ENCODE assay signal across 1 cellular context in genomic region chr5:173315495-173316352, GRCh38.
TF ChIP-seq lines count a peak whose summit lies in the region.

No MANE protein-coding gene starts in this region.

TF ChIP-seq in WTC11, 78 proteins besides CTCF, POLR2A, EP300 and RAD21 (continued from another document):
- peak; percentile 64; the same call in 1 of the 2 replicates for TF ChIP-seq PRRX2 (CRISPR knock-in tag; IDR thresholded peaks at IDR 0.05)
- TF ChIP-seq, protein P1, sequence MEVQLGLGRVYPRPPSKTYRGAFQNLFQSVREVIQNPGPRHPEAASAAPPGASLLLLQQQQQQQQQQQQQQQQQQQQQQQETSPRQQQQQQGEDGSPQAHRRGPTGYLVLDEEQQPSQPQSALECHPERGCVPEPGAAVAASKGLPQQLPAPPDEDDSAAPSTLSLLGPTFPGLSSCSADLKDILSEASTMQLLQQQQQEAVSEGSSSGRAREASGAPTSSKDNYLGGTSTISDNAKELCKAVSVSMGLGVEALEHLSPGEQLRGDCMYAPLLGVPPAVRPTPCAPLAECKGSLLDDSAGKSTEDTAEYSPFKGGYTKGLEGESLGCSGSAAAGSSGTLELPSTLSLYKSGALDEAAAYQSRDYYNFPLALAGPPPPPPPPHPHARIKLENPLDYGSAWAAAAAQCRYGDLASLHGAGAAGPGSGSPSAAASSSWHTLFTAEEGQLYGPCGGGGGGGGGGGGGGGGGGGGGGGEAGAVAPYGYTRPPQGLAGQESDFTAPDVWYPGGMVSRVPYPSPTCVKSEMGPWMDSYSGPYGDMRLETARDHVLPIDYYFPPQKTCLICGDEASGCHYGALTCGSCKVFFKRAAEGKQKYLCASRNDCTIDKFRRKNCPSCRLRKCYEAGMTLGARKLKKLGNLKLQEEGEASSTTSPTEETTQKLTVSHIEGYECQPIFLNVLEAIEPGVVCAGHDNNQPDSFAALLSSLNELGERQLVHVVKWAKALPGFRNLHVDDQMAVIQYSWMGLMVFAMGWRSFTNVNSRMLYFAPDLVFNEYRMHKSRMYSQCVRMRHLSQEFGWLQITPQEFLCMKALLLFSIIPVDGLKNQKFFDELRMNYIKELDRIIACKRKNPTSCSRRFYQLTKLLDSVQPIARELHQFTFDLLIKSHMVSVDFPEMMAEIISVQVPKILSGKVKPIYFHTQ (CRISPR knock-in tag; IDR thresholded peaks at IDR 0.05) = peak; percentile 13; the same call in 1 of the 2 replicates
- TF ChIP-seq ZNF263 (CRISPR knock-in tag; IDR thresholded peaks at IDR 0.05; ENCODE audit: low read depth) = no peak
- TF ChIP-seq ZBTB21 (CRISPR knock-in tag; IDR thresholded peaks at IDR 0.05; ENCODE audit: borderline replicate concordance) = no peak
- TF ChIP-seq, protein P2, sequence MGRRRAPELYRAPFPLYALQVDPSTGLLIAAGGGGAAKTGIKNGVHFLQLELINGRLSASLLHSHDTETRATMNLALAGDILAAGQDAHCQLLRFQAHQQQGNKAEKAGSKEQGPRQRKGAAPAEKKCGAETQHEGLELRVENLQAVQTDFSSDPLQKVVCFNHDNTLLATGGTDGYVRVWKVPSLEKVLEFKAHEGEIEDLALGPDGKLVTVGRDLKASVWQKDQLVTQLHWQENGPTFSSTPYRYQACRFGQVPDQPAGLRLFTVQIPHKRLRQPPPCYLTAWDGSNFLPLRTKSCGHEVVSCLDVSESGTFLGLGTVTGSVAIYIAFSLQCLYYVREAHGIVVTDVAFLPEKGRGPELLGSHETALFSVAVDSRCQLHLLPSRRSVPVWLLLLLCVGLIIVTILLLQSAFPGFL (CRISPR knock-in tag; IDR thresholded peaks at IDR 0.05; ENCODE audit: borderline replicate concordance) = no peak
- TF ChIP-seq, protein P3, sequence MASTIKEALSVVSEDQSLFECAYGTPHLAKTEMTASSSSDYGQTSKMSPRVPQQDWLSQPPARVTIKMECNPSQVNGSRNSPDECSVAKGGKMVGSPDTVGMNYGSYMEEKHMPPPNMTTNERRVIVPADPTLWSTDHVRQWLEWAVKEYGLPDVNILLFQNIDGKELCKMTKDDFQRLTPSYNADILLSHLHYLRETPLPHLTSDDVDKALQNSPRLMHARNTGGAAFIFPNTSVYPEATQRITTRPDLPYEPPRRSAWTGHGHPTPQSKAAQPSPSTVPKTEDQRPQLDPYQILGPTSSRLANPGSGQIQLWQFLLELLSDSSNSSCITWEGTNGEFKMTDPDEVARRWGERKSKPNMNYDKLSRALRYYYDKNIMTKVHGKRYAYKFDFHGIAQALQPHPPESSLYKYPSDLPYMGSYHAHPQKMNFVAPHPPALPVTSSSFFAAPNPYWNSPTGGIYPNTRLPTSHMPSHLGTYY (CRISPR knock-in tag; IDR thresholded peaks at IDR 0.05) = peak; percentile 84; the same call in 1 of the 2 replicates
- TF ChIP-seq TP53 (CRISPR knock-in tag; IDR thresholded peaks at IDR 0.05) = no peak
- no peak for TF ChIP-seq ELF4 (CRISPR knock-in tag; IDR thresholded peaks at IDR 0.05; ENCODE audit: low read depth)
- no peak for TF ChIP-seq ATF3 (CRISPR knock-in tag; conservative IDR thresholded peaks at IDR 0.05)
- no peak for TF ChIP-seq ZNF671 (CRISPR knock-in tag; IDR thresholded peaks at IDR 0.05)
- TF ChIP-seq, protein P4, sequence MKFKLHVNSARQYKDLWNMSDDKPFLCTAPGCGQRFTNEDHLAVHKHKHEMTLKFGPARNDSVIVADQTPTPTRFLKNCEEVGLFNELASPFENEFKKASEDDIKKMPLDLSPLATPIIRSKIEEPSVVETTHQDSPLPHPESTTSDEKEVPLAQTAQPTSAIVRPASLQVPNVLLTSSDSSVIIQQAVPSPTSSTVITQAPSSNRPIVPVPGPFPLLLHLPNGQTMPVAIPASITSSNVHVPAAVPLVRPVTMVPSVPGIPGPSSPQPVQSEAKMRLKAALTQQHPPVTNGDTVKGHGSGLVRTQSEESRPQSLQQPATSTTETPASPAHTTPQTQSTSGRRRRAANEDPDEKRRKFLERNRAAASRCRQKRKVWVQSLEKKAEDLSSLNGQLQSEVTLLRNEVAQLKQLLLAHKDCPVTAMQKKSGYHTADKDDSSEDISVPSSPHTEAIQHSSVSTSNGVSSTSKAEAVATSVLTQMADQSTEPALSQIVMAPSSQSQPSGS (CRISPR knock-in tag; IDR thresholded peaks at IDR 0.05; ENCODE audit: borderline replicate concordance, low read depth) = no peak
- no peak for TF ChIP-seq ATF1 (CRISPR knock-in tag; IDR thresholded peaks at IDR 0.05)
- TF ChIP-seq NFATC4 (CRISPR knock-in tag; IDR thresholded peaks at IDR 0.05) = peak; percentile 29; the same call in 1 of the 2 replicates
- TF ChIP-seq, protein P5, sequence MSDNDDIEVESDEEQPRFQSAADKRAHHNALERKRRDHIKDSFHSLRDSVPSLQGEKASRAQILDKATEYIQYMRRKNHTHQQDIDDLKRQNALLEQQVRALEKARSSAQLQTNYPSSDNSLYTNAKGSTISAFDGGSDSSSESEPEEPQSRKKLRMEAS (CRISPR knock-in tag; IDR thresholded peaks at IDR 0.05) = 0 out of 2 replicates have a peak, but pooled peaks have one; percentile 20
- TF ChIP-seq JUN (CRISPR knock-in tag; IDR thresholded peaks at IDR 0.05) = no peak
- TF ChIP-seq, protein P6, sequence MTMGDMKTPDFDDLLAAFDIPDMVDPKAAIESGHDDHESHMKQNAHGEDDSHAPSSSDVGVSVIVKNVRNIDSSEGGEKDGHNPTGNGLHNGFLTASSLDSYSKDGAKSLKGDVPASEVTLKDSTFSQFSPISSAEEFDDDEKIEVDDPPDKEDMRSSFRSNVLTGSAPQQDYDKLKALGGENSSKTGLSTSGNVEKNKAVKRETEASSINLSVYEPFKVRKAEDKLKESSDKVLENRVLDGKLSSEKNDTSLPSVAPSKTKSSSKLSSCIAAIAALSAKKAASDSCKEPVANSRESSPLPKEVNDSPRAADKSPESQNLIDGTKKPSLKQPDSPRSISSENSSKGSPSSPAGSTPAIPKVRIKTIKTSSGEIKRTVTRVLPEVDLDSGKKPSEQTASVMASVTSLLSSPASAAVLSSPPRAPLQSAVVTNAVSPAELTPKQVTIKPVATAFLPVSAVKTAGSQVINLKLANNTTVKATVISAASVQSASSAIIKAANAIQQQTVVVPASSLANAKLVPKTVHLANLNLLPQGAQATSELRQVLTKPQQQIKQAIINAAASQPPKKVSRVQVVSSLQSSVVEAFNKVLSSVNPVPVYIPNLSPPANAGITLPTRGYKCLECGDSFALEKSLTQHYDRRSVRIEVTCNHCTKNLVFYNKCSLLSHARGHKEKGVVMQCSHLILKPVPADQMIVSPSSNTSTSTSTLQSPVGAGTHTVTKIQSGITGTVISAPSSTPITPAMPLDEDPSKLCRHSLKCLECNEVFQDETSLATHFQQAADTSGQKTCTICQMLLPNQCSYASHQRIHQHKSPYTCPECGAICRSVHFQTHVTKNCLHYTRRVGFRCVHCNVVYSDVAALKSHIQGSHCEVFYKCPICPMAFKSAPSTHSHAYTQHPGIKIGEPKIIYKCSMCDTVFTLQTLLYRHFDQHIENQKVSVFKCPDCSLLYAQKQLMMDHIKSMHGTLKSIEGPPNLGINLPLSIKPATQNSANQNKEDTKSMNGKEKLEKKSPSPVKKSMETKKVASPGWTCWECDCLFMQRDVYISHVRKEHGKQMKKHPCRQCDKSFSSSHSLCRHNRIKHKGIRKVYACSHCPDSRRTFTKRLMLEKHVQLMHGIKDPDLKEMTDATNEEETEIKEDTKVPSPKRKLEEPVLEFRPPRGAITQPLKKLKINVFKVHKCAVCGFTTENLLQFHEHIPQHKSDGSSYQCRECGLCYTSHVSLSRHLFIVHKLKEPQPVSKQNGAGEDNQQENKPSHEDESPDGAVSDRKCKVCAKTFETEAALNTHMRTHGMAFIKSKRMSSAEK (CRISPR knock-in tag; IDR thresholded peaks at IDR 0.05; ENCODE audit: borderline replicate concordance) = no peak
- no peak for TF ChIP-seq HMGA2 (CRISPR knock-in tag; IDR thresholded peaks at IDR 0.05)
- no peak for TF ChIP-seq NR3C1 (CRISPR knock-in tag; conservative IDR thresholded peaks at IDR 0.05; ENCODE audit: low read depth)
- no peak for TF ChIP-seq GTF2I (CRISPR knock-in tag; conservative IDR thresholded peaks at IDR 0.05)
- no peak for TF ChIP-seq TEAD1 (CRISPR knock-in tag; IDR thresholded peaks at IDR 0.05)
- TF ChIP-seq, protein P7, sequence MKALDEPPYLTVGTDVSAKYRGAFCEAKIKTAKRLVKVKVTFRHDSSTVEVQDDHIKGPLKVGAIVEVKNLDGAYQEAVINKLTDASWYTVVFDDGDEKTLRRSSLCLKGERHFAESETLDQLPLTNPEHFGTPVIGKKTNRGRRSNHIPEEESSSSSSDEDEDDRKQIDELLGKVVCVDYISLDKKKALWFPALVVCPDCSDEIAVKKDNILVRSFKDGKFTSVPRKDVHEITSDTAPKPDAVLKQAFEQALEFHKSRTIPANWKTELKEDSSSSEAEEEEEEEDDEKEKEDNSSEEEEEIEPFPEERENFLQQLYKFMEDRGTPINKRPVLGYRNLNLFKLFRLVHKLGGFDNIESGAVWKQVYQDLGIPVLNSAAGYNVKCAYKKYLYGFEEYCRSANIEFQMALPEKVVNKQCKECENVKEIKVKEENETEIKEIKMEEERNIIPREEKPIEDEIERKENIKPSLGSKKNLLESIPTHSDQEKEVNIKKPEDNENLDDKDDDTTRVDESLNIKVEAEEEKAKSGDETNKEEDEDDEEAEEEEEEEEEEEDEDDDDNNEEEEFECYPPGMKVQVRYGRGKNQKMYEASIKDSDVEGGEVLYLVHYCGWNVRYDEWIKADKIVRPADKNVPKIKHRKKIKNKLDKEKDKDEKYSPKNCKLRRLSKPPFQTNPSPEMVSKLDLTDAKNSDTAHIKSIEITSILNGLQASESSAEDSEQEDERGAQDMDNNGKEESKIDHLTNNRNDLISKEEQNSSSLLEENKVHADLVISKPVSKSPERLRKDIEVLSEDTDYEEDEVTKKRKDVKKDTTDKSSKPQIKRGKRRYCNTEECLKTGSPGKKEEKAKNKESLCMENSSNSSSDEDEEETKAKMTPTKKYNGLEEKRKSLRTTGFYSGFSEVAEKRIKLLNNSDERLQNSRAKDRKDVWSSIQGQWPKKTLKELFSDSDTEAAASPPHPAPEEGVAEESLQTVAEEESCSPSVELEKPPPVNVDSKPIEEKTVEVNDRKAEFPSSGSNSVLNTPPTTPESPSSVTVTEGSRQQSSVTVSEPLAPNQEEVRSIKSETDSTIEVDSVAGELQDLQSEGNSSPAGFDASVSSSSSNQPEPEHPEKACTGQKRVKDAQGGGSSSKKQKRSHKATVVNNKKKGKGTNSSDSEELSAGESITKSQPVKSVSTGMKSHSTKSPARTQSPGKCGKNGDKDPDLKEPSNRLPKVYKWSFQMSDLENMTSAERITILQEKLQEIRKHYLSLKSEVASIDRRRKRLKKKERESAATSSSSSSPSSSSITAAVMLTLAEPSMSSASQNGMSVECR (CRISPR knock-in tag; IDR thresholded peaks at IDR 0.05; ENCODE audit: borderline replicate concordance) = no peak
- TF ChIP-seq NFE2L1 (CRISPR knock-in tag; IDR thresholded peaks at IDR 0.05) = no peak
TF ChIP-seq in WTC11: peak in this region for 10.
